ENCODE assay signal across 8 cellular contexts in genomic region chr10:73095479-73096021, GRCh38. TPM values are rescaled to one million over a fixed set of nuclear protein-coding genes. Genes with fewer than 3 reads are reported as not detected.
A peak's percentile ranks its signal among the peaks of the same experiment; 100 is the strongest.
DNase-seq lines count a peak whose midpoint lies in the region; TF ChIP-seq lines count a peak whose summit lies in the region.

No MANE protein-coding gene starts in this region.

- peaks cover 29% of the 10 kb centered on the region for H3K4me1 Mint-ChIP-seq in activated CD4-positive, alpha-beta memory T cell treated with anti-CD3 and anti-CD28 coated beads, Interleukin-2, amount 10 ng/mL, durations not matched to agents 7 days and 5 days
- peaks cover 21% of the 10 kb centered on the region for H3K4me1 Mint-ChIP-seq in endothelial cell (ENCODE audit: unreplicated experiment)

- peak overlapping the region; percentile 88 for H3K27ac Mint-ChIP-seq in activated CD4-positive, alpha-beta memory T cell treated with anti-CD3 and anti-CD28 coated beads, Interleukin-2, amount 10 ng/mL, durations not matched to agents 7 days and 5 days
- peak overlapping the region; percentile 98 for H3K27ac Mint-ChIP-seq in endothelial cell (ENCODE audit: unreplicated experiment)

- H3K9me3 Mint-ChIP-seq in activated CD4-positive, alpha-beta memory T cell treated with anti-CD3 and anti-CD28 coated beads, Interleukin-2, amount 10 ng/mL, durations not matched to agents 7 days and 5 days = no peaks in the 10 kb centered on the region
- no peaks in the 10 kb centered on the region for H3K9me3 Mint-ChIP-seq in endothelial cell (ENCODE audit: unreplicated experiment)

- H3K4me3 Mint-ChIP-seq in activated CD4-positive, alpha-beta memory T cell treated with anti-CD3 and anti-CD28 coated beads, Interleukin-2, amount 10 ng/mL, durations not matched to agents 7 days and 5 days = peak overlapping the region; percentile 92
- H3K4me3 Mint-ChIP-seq in endothelial cell (ENCODE audit: unreplicated experiment) = peak overlapping the region; percentile 96

- H3K36me3 Mint-ChIP-seq in activated CD4-positive, alpha-beta memory T cell treated with anti-CD3 and anti-CD28 coated beads, Interleukin-2, amount 10 ng/mL, durations not matched to agents 7 days and 5 days (ENCODE audit: low read depth) = peaks cover 7% of the 10 kb centered on the region
- peaks cover 4% of the 10 kb centered on the region for H3K36me3 Mint-ChIP-seq in endothelial cell (ENCODE audit: low read depth, unreplicated experiment)

- TF ChIP-seq CTCF in endothelial cell (IDR thresholded peaks at IDR 0.05; ENCODE audit: unreplicated experiment) = no peak
- no peak for TF ChIP-seq CTCF in GM10248 (IDR thresholded peaks at IDR 0.05; ENCODE audit: control extremely low read depth, extremely low read depth, low read depth, missing control alignments)

- peak overlapping the region; percentile 96 for H3K27ac ChIP-seq in substantia nigra (ENCODE audit: low read depth, low read length, poor library complexity, severe bottlenecking)

- CTCF ChIA-PET in activated CD4-positive, alpha-beta memory T cell treated with anti-CD3 and anti-CD28 coated beads, Interleukin-2, amount 10 ng/mL, durations not matched to agents 7 days and 5 days (lab: Charles Lee) = interaction anchor here (0.5 to 4.9 kb wide), 27 partner anchors 12 to 1503 kb away, joined by 3 to 65 read pairs (median 4); partner anchors contain the start of genes ECD, FAM149B1, MRPS16 and NUDT13
- CTCF ChIA-PET in GM10248 (lab: Yijun Ruan, JAX) = interaction anchor here (0.8 to 10.7 kb wide), 16 partner anchors 8 to 89 kb away, joined by 3 to 101 read pairs (median 6); partner anchors contain the start of gene NUDT13

- no peaks in the 10 kb centered on the region for H3K27me3 Mint-ChIP-seq in activated CD4-positive, alpha-beta memory T cell treated with anti-CD3 and anti-CD28 coated beads, Interleukin-2, amount 10 ng/mL, durations not matched to agents 7 days and 5 days
- peaks cover 2% of the 10 kb centered on the region for H3K27me3 Mint-ChIP-seq in endothelial cell (ENCODE audit: unreplicated experiment)

- DNase-seq in NCI-H1417 (lab: John Stamatoyannopoulos, UW) = peak in 2 of 3 experiments; percentile 30 to 70
- DNase-seq in NCI-H1417 treated with DMSO at 0.1 percent for 48 hours (lab: John Stamatoyannopoulos, UW) = no peak
- DNase-seq in NCI-H146 treated with DMSO at 0.1 percent for 48 hours (lab: John Stamatoyannopoulos, UW; ENCODE audit: unreplicated experiment) = peak; percentile 16
- DNase-seq in activated CD4-positive, alpha-beta memory T cell treated with anti-CD3 and anti-CD28 coated beads, Interleukin-2, amount 10 ng/mL, durations not matched to agents 7 days and 5 days = peak; percentile 50
- DNase-seq in endothelial cell (ENCODE audit: low spot score) = peak; percentile 46
- peak; percentile 64 for DNase-seq in midbrain (lab: John Stamatoyannopoulos, UW)
- peak in 28 of 49 donors; percentile 1 to 70 (median 18) for DNase-seq in substantia nigra (lab: John Stamatoyannopoulos, UW)
- DNase-seq in GM10248 (ENCODE audit: extremely low spot score) = no peak

- POLR2A ChIA-PET in activated CD4-positive, alpha-beta memory T cell treated with anti-CD3 and anti-CD28 coated beads, Interleukin-2, amount 10 ng/mL, durations not matched to agents 7 days and 5 days (lab: Charles Lee) = interaction anchor here (0.6 to 3.8 kb wide), 20 partner anchors 11 to 470 kb away, joined by 3 to 35 read pairs (median 4); partner anchors contain the start of genes CFAP70, DNAJC9, ECD and FAM149B1
- POLR2A ChIA-PET in GM10248 (lab: Yijun Ruan, JAX) = interaction anchor here (0.6 to 3.6 kb wide), 32 partner anchors 8 to 796 kb away, joined by 3 to 30 read pairs (median 6); partner anchors contain the start of genes DNAJC9, MRPS16 and NUDT13

RNA-seq across cellular contexts. Expression of gene P4HA1, which starts 1.1 kb away (rescaled TPM):
- 10 to 100 TPM; 48.1 to 49.2 TPM for total RNA-seq in activated CD4-positive, alpha-beta memory T cell treated with anti-CD3 and anti-CD28 coated beads, Interleukin-2, amount 10 ng/mL, durations not matched to agents 7 days and 5 days
- 20.4 TPM for total RNA-seq in endothelial cell (ENCODE audit: unreplicated experiment)

RNA-seq across cellular contexts. Expression of gene NUDT13, which starts 14.7 kb away (rescaled TPM):
- 1 to 10 TPM; 1.5 to 1.6 TPM for total RNA-seq in activated CD4-positive, alpha-beta memory T cell treated with anti-CD3 and anti-CD28 coated beads, Interleukin-2, amount 10 ng/mL, durations not matched to agents 7 days and 5 days
- total RNA-seq in endothelial cell (ENCODE audit: unreplicated experiment) = 2.3 TPM

Comparison
In these comparisons a context has a peak if more than half of its experiments do, and no peak if none do; other contexts are left out.
1. DNase-seq: peak in NCI-H1417 (2 of 3), NCI-H146 treated with DMSO at 0.1 percent for 48 hours (single experiment), activated CD4-positive, alpha-beta memory T cell treated with anti-CD3 and anti-CD28 coated beads, Interleukin-2, amount 10 ng/mL, durations not matched to agents 7 days and 5 days (single experiment), endothelial cell (single experiment), midbrain (single experiment) and substantia nigra (28 of 49); none in NCI-H1417 treated with DMSO at 0.1 percent for 48 hours (single experiment) and GM10248 (single experiment).